Comparison of ENCODE assay signal across 11 cellular contexts in the genomic region with DNA sequence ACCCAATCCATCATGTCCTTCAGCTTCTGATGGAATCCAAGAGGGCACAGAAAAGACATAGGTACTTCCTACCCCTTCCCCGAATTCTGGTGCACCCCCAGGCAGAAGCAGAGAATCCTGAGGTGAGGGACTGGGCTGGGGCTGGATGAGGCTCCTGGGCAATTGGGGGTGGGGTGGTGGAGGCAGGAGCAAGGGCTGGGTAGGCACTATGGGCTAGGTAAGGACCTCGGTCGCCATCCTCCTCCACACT. TPM values are rescaled to one million over a fixed set of nuclear protein-coding genes. Genes with fewer than 3 reads are reported as not detected.
DNase-seq lines count a peak whose midpoint lies in the region; FAIRE-seq and TF ChIP-seq lines count a peak whose summit lies in the region.
"Had no signal": no experiment of that assay in that cellular context is flagged by ENCODE, and none has a peak within 500 bp of the region (broad histone marks: within the 10 kb centered on the region; RNA-seq: fewer than 3 reads in every experiment).

No MANE protein-coding gene starts in this region.

- H2BK20ac ChIP-seq in H9 (ENCODE audit: low read depth, low read length, poor library complexity, severe bottlenecking), result no peak overlapping the region

- H4K91ac ChIP-seq in H9 (ENCODE audit: insufficient read length, low read depth, low read length), result peak overlapping the region; percentile 65

- peaks cover 41% of the 10 kb centered on the region for H3K27me3 ChIP-seq in CD8-positive, alpha-beta memory T cell (ENCODE audit: insufficient read depth, low read length, poor library complexity, severe bottlenecking)
- H3K27me3 ChIP-seq in H9 (ENCODE audit: insufficient read depth, low read length) (peaks cover 8% of the 10 kb centered on the region; the same call in 1 of the 2 replicates), neural cell (ENCODE audit: insufficient read depth, low read depth, low read length) (peaks cover 11% of the 10 kb centered on the region)

- H3K79me1 ChIP-seq in H9 (ENCODE audit: insufficient read depth, low read depth, low read length, poor library complexity, severe bottlenecking), result no peaks in the 10 kb centered on the region

- no peak overlapping the region for H3K9ac ChIP-seq in H9 (ENCODE audit: extremely low read depth, insufficient read length, low read length)
- H3K9ac ChIP-seq in neural cell (ENCODE audit: low read length), result peak overlapping the region; percentile 85

- peaks cover 26% of the 10 kb centered on the region for H3K23me2 ChIP-seq in H9 (ENCODE audit: insufficient read length, low read depth, low read length, poor library complexity, severe bottlenecking)

- H3K36me3 Mint-ChIP-seq in CD8-positive, alpha-beta memory T cell, result peaks cover 2 to 5% (median 2%) of the 10 kb centered on the region in 3 donors
- peaks cover 0 to 3% (median 0%) of the 10 kb centered on the region in 3 experiments; a peak in 2 of 7 replicates for H3K36me3 Mint-ChIP-seq in H9 (ENCODE audit: insufficient read depth in 1 of 3, low read depth in 3 of 3)
- peaks cover 3% of the 10 kb centered on the region for H3K36me3 Mint-ChIP-seq in chondrocyte (ENCODE audit: low read depth)

- H2BK15ac ChIP-seq in H9 (ENCODE audit: low read depth, low read length), result no peak overlapping the region

- no peak overlapping the region for H3K56ac ChIP-seq in H9 (ENCODE audit: insufficient read length, low read depth, low read length)

- H3K23ac ChIP-seq in H9 (ENCODE audit: insufficient read length, low read depth, low read length), result no peak overlapping the region

- H3K9me3 Mint-ChIP-seq in CD8-positive, alpha-beta memory T cell, result peaks cover 4 to 27% (median 19%) of the 10 kb centered on the region in 5 donors
- peaks cover 3 to 12% of the 10 kb centered on the region in 2 experiments; a peak in 3 of 5 replicates for H3K9me3 Mint-ChIP-seq in H9
- H3K9me3 Mint-ChIP-seq in chondrocyte (ENCODE audit: low read depth), result peaks cover 5% of the 10 kb centered on the region

- peaks cover 36 to 65% (median 63%) of the 10 kb centered on the region in 3 donors for H3K4me1 Mint-ChIP-seq in CD8-positive, alpha-beta memory T cell
- H3K4me1 Mint-ChIP-seq in H9 (peaks cover 43 to 54% of the 10 kb centered on the region in 2 experiments), chondrocyte (ENCODE audit: low read depth) (peaks cover 51% of the 10 kb centered on the region)

- TF ChIP-seq RAD21 in neural cell (conservative IDR thresholded peaks at IDR 0.05), result no peak

- H2BK12ac ChIP-seq in H9 (ENCODE audit: insufficient read length, low read depth, low read length), result peak overlapping the region; percentile 26

- H3K27ac Mint-ChIP-seq in CD8-positive, alpha-beta memory T cell, result peak overlapping the region in 2 of 8 donors; percentile 0 to 93
- H3K27ac Mint-ChIP-seq in H9 (peak overlapping the region in 2 of 3 experiments; percentile 98 to 99; a peak in 4 of 7 replicates), chondrocyte (ENCODE audit: unreplicated experiment) (no peak overlapping the region)

- H3K4me1 ChIP-seq in CD8-positive, alpha-beta memory T cell (ENCODE audit: insufficient read depth, low read length), result peaks cover 48% of the 10 kb centered on the region
- H3K4me1 ChIP-seq in H9 (ENCODE audit: insufficient read depth, low read length), result peaks cover 6% of the 10 kb centered on the region; the same call in 1 of the 2 replicates

- H2BK120ac ChIP-seq in H9 (ENCODE audit: low read depth, low read length, poor library complexity, severe bottlenecking), result no peak overlapping the region

- H4K5ac ChIP-seq in H9 (ENCODE audit: insufficient read length, low read depth, low read length), result no peak overlapping the region

- no peaks in the 10 kb centered on the region for H3K9me2 ChIP-seq in neural cell (ENCODE audit: insufficient read depth, low read length)

- POLR2A ChIA-PET in CD8-positive, alpha-beta memory T cell (lab: Charles Lee), result no interaction called here

- no peak overlapping the region for H3T11ph ChIP-seq in H9 (ENCODE audit: low read length)

- no peaks in the 10 kb centered on the region for H3F3A ChIP-seq in neural cell (ENCODE audit: insufficient read depth, low read length, poor library complexity, severe bottlenecking)

- H3K14ac ChIP-seq in H9 (ENCODE audit: insufficient read depth, low read length), result no peak overlapping the region; the same call in 1 of the 2 replicates

- H3K9me3 ChIP-seq in CD8-positive, alpha-beta memory T cell (ENCODE audit: low read length), result no peaks in the 10 kb centered on the region
- H3K9me3 ChIP-seq in H9 (ENCODE audit: control insufficient read depth, low read depth, low read length), result no peaks in the 10 kb centered on the region
- no peaks in the 10 kb centered on the region for H3K9me3 ChIP-seq in neural cell (ENCODE audit: low read length)

- no peak for TF ChIP-seq EP300 in neural cell (conservative IDR thresholded peaks at IDR 0.05; ENCODE audit: poor library complexity, severe bottlenecking)

- H2AFZ ChIP-seq in H9 (ENCODE audit: low read length) (no peak overlapping the region), neural cell (ENCODE audit: low read depth, low read length) (no peak overlapping the region)

- no peak overlapping the region for H2AK5ac ChIP-seq in H9 (ENCODE audit: insufficient read length, low read length)

- no peak overlapping the region for H3K4me3 ChIP-seq in CD8-positive, alpha-beta memory T cell (ENCODE audit: low read length)
- peak overlapping the region; percentile 86 for H3K4me3 ChIP-seq in neural cell (ENCODE audit: low read length)

- FAIRE-seq in RCC 7860 (lab: Jason Lieb, UNC), result no peak

- CTCF ChIA-PET in CD8-positive, alpha-beta memory T cell (lab: Charles Lee), result no interaction called here

- H3K79me2 ChIP-seq in H9 (ENCODE audit: insufficient read depth, low read length), result no peaks in the 10 kb centered on the region
- H3K79me2 ChIP-seq in neural cell (replicated peaks; ENCODE audit: insufficient read depth, low read length), result no peaks in the 10 kb centered on the region

- no peak overlapping the region; the same call in 1 of the 2 replicates for H3K4ac ChIP-seq in H9 (ENCODE audit: low read depth, low read length)

- peaks cover 65 to 71% of the 10 kb centered on the region in 2 donors for H3K27me3 Mint-ChIP-seq in CD8-positive, alpha-beta memory T cell
- H3K27me3 Mint-ChIP-seq in H9 (ENCODE audit: low read depth) (peaks cover 26% of the 10 kb centered on the region), chondrocyte (ENCODE audit: low read depth) (peaks cover 18% of the 10 kb centered on the region)

- H3K4me2 ChIP-seq in H9 (ENCODE audit: insufficient read depth, insufficient read length, low read length) (peak overlapping the region; percentile 77), neural cell (ENCODE audit: low read length) (no peak overlapping the region)

- H3K36me3 ChIP-seq in CD8-positive, alpha-beta memory T cell (ENCODE audit: insufficient read depth, low read length), result no peaks in the 10 kb centered on the region
- H3K36me3 ChIP-seq in neural cell (ENCODE audit: insufficient read depth, low read length), result no peaks in the 10 kb centered on the region

- no peak for DNase-seq in CD8-positive, alpha-beta memory T cell
- DNase-seq in H9, result no peak
- peak; percentile 55 for DNase-seq in chondrocyte (ENCODE audit: low spot score)
- DNase-seq in D341Med (ENCODE audit: low spot score), result no peak
- no peak for DNase-seq in RCC 7860 (ENCODE audit: low spot score)
- DNase-seq in effector CD4-positive, alpha-beta T cell, result no peak
- no peak for DNase-seq in NCI-H128 (lab: John Stamatoyannopoulos, UW; ENCODE audit: unreplicated experiment)
- DNase-seq: EL; NCI-H82; stimulated activated naive CD4-positive, alpha-beta T cell treated with Interleukin-2 at 50 U/mL for 16 hours had no signal

- H3K27ac ChIP-seq in CD8-positive, alpha-beta memory T cell (ENCODE audit: low read depth, low read length), result peak overlapping the region; percentile 34
- H3K27ac ChIP-seq in H9 (ENCODE audit: insufficient read length, low read depth, low read length), result no peak overlapping the region
- H3K27ac ChIP-seq in neural cell (ENCODE audit: low read length), result no peak overlapping the region

- no peak overlapping the region for H4K8ac ChIP-seq in H9 (replicated peaks; ENCODE audit: insufficient read length, low read depth, low read length)

- H4K20me1 ChIP-seq in H9 (ENCODE audit: control insufficient read depth, insufficient read depth, insufficient read length) (no peaks in the 10 kb centered on the region), neural cell (ENCODE audit: insufficient read depth) (no peaks in the 10 kb centered on the region)

- no peak overlapping the region for H2BK5ac ChIP-seq in H9 (ENCODE audit: insufficient read length, low read length)

- no CpG with 5 or more reads among the region's 3 CpGs for WGBS in H9 (ENCODE audit: extremely low coverage, insufficient read length, low lambda C conversion rate)

- peak overlapping the region in 3 of 7 donors; percentile 17 to 56 (median 41) for H3K4me3 Mint-ChIP-seq in CD8-positive, alpha-beta memory T cell
- H3K4me3 Mint-ChIP-seq in H9 (peak overlapping the region; percentile 89 to 94), chondrocyte (ENCODE audit: unreplicated experiment) (peak overlapping the region; percentile 87)

- TF ChIP-seq CTCF in H9 (conservative IDR thresholded peaks at IDR 0.05) (no peak), chondrocyte (IDR thresholded peaks at IDR 0.05) (no peak), neural cell (IDR thresholded peaks at IDR 0.05; ENCODE audit: poor library complexity, severe bottlenecking) (no peak)

- H3K18ac ChIP-seq in H9 (ENCODE audit: insufficient read length, low read depth, low read length), result peak overlapping the region; percentile 37

TF ChIP-seq in neural cell, 6 proteins besides CTCF, POLR2A, EP300 and RAD21 (continues in another document):
- no peak for TF ChIP-seq SMC3 (conservative IDR thresholded peaks at IDR 0.05; ENCODE audit: poor library complexity)
- no peak for TF ChIP-seq POLR2AphosphoS5 (IDR thresholded peaks at IDR 0.05)

RNA-seq across cellular contexts. Expression of gene KCNC3, which starts 2.8 kb away (rescaled TPM):
- total RNA-seq in CD8-positive, alpha-beta memory T cell, result under 1 TPM; 0.68 to 0.73 TPM
- not detected for polyA plus RNA-seq in CD8-positive, alpha-beta memory T cell
- total RNA-seq in H9 (2021), result 15.2 and 17.3 TPM in 2 replicates
- 4.9 to 9.3 TPM (median 8.9 TPM) in 3 replicates for total RNA-seq in chondrocyte
- 0.97 and 1.1 TPM in 2 replicates for polyA plus RNA-seq in neural cell
- polyA minus RNA-seq in neural cell, result 3.8 and 4.1 TPM in 2 replicates

RNA-seq across cellular contexts. Expression of gene NAPSA, which starts 33.5 kb away (rescaled TPM):
- total RNA-seq in CD8-positive, alpha-beta memory T cell, result 10 to 100 TPM; 19.7 to 22.5 TPM
- 1.6 TPM for polyA plus RNA-seq in CD8-positive, alpha-beta memory T cell
- total RNA-seq in H9 (2021) (0.33 and 0.44 TPM in 2 replicates), chondrocyte (0.27 to 0.74 TPM (median 0.55 TPM) in 3 replicates)
- 2.2 TPM in 1 of 2 replicates, not detected in the other for polyA plus RNA-seq in neural cell
- not detected in 2 replicates for polyA minus RNA-seq in neural cell

RNA-seq across cellular contexts. Expression of gene NR1H2, which starts 44.3 kb away (rescaled TPM):
- 10 to 100 TPM; 79.7 to 82.3 TPM for total RNA-seq in CD8-positive, alpha-beta memory T cell
- 95.5 TPM for polyA plus RNA-seq in CD8-positive, alpha-beta memory T cell
- total RNA-seq in H9 (2021) (33.2 and 35.8 TPM in 2 replicates), chondrocyte (47.7 to 48.9 TPM (median 48.3 TPM) in 3 replicates)
- polyA plus RNA-seq in neural cell, result 18.5 and 27.7 TPM in 2 replicates
- 16.7 and 20.7 TPM in 2 replicates for polyA minus RNA-seq in neural cell

RNA-seq across cellular contexts. Expression of gene POLD1, which starts 52.2 kb away (rescaled TPM):
- total RNA-seq in CD8-positive, alpha-beta memory T cell, result 100 to 1,000 TPM; 154 to 160 TPM
- polyA plus RNA-seq in CD8-positive, alpha-beta memory T cell, result 29.4 TPM
- total RNA-seq in H9 (2021) (165 and 178 TPM in 2 replicates), chondrocyte (15.7 to 37.2 TPM (median 15.8 TPM) in 3 replicates)
- polyA plus RNA-seq in neural cell, result 13.1 and 20.2 TPM in 2 replicates
- polyA minus RNA-seq in neural cell, result 9.4 and 14.1 TPM in 2 replicates

Comparison
In these comparisons a context has a peak if more than half of its experiments do, and no peak if none do; other contexts are left out.
1. RNA of gene NAPSA, which starts 33.5 kb away (total RNA-seq): 19.7 to 22.5 TPM in CD8-positive, alpha-beta memory T cell; 0.27 to 0.74 TPM in chondrocyte and 0.33 to 0.44 TPM in H9; every median in the first group is over 10 times any median in the second.